ENCODE assay signal across 19 cellular contexts in the genomic region with DNA sequence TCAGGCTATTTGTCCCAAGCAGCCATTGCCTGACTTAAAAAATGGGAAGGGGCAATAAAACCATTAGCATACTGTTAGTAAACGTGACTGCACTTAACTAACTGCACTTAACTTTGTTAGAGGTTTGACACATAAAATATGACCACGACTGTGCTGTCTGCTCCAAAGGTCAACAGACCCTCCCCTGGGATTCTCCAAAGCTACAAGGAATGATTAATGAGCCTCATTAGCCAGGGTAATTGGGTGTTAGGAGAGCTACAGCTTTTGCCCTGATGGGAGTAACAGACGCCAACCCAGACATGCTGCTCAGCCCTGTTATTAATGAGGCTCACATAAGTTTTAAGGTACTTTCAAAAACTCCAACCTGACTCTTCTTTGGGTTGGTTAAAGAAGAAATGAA.
"Had no signal": no experiment of that assay in that cellular context is flagged by ENCODE, and none has a peak within 500 bp of the region (broad histone marks: within the 10 kb centered on the region; RNA-seq: fewer than 3 reads in every experiment).

No MANE protein-coding gene starts in this region.

- ATAC-seq: activated CD4-positive, CD25-positive, alpha-beta regulatory T cell treated with anti-CD3 and anti-CD28 coated beads, Interleukin-2, amount 50 U/mL, for 24 hours; activated T-helper 17 cell treated with anti-CD3 and anti-CD28 coated beads, Interleukin-2, amount 50 U/mL, for 72 hours; PC-3 had no signal

- DNase-seq: activated CD4-positive, alpha-beta memory T cell treated with anti-CD3 and anti-CD28 coated beads for 36 hours; activated CD4-positive, alpha-beta T cell treated with anti-CD3 and anti-CD28 coated beads for 48 hours; activated gamma-delta T cell; activated naive CD4-positive, alpha-beta T cell treated with anti-CD3 and anti-CD28 coated beads for 36 hours; activated T-cell treated with anti-CD3 and anti-CD28 coated beads for 4 hours; activated T-cell treated with anti-CD3 and anti-CD28 coated beads, Interleukin-2, amount 50 U/mL, for 48 hours; cerebellar nuclear complex; KG1; NCI-H1048; NCI-H1436 treated with DMSO at 0.1 percent for 48 hours; NCI-H187; NCI-H2081; NCI-H526; PC-3; SHP77 had no signal

- H3K4me1 Mint-ChIP-seq: activated T-helper 17 cell treated with anti-CD3 and anti-CD28 coated beads, Interleukin-2, amount 50 U/mL, for 72 hours had no signal

- H3K4me3 Mint-ChIP-seq: activated CD4-positive, alpha-beta memory T cell treated with anti-CD3 and anti-CD28 coated beads for 36 hours; activated naive CD4-positive, alpha-beta T cell treated with anti-CD3 and anti-CD28 coated beads for 36 hours; activated naive CD8-positive, alpha-beta T cell; activated T-helper 17 cell treated with anti-CD3 and anti-CD28 coated beads, Interleukin-2, amount 50 U/mL, for 72 hours; T-helper 1 cell treated with Interleukin-12 subunit alpha and Interleukin-12 subunit beta and Interleukin-4 antibody, amounts not matched to agents 30 μg/mL and 1 μg/mL, for 36 hours had no signal

- H3K9me3 Mint-ChIP-seq: activated CD4-positive, alpha-beta memory T cell treated with anti-CD3 and anti-CD28 coated beads for 36 hours; activated naive CD4-positive, alpha-beta T cell treated with anti-CD3 and anti-CD28 coated beads for 36 hours; activated T-helper 17 cell treated with anti-CD3 and anti-CD28 coated beads, Interleukin-2, amount 50 U/mL, for 72 hours; T-helper 1 cell treated with Interleukin-12 subunit alpha and Interleukin-12 subunit beta and Interleukin-4 antibody, amounts not matched to agents 30 μg/mL and 1 μg/mL, for 36 hours had no signal

- H3K36me3 Mint-ChIP-seq: activated CD4-positive, alpha-beta memory T cell treated with anti-CD3 and anti-CD28 coated beads for 36 hours; activated naive CD8-positive, alpha-beta T cell had no signal

- H3K27ac Mint-ChIP-seq: activated CD4-positive, alpha-beta memory T cell treated with anti-CD3 and anti-CD28 coated beads for 36 hours; activated naive CD4-positive, alpha-beta T cell treated with anti-CD3 and anti-CD28 coated beads for 36 hours; activated naive CD8-positive, alpha-beta T cell; activated T-helper 17 cell treated with anti-CD3 and anti-CD28 coated beads, Interleukin-2, amount 50 U/mL, for 72 hours; T-helper 1 cell treated with Interleukin-12 subunit alpha and Interleukin-12 subunit beta and Interleukin-4 antibody, amounts not matched to agents 30 μg/mL and 1 μg/mL, for 36 hours had no signal
